Comparison of ENCODE assay signal across 11 cellular contexts in the genomic region with DNA sequence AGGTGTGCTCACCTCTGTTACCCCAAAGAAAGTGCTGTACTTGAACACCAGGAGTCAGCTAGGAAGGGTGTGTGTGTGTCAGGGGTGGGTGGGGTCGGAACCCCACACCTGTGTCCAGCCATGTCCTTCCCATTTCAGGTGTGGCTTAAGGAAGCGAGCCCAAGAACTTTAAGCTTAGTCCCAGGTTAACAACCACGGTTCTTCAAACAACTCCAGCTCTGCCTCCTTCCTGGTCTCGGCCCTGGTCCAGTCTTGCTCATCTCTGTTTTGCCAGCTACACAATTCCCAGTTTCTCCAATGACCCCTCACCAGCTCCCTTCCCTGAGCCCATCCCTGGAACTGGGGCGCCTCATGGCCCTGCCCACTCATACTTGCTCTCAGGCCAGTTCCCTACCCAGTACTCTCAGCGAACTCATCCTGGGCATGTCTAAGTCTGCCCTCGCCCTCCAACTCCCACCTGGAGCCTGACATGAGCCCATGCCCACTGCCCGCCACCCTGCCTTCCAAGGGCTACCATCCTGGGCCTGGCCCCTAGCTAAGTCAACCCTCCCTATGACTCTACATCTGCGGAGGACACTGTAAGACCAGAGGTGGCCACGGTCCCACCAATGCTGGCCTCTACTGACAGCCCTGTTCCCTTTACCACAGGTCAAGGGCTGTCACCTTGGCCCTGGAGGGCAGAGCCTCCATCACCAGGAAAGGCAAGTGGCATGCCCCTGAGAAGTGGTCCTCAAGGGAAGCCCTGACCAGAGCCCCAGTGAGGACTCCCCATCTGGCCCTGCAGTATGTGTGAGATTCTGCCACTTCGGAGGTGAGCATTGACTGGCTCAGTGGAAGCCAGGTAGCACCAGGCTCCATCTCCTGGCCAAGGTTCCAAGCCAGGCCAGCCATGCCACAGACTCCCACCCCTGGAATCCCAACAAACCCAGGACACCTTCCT.
"Had no signal": no experiment of that assay in that cellular context is flagged by ENCODE, and none has a peak within 500 bp of the region (broad histone marks: within the 10 kb centered on the region; RNA-seq: fewer than 3 reads in every experiment).

No MANE protein-coding gene starts in this region.

- H3K9ac ChIP-seq: parathyroid adenoma had no signal

- H3K27me3 ChIP-seq: tibial nerve, uterus had no signal

- H3K27ac ChIP-seq: parathyroid adenoma, tibial nerve, uterus had no signal

- H3K4me1 ChIP-seq: uterus had no signal

- FAIRE-seq: kidney had no signal

- H3K27ac Mint-ChIP-seq: activated B cell treated with CpG ODN at 0.5 μM for 24 hours; activated naive CD8-positive, alpha-beta T cell treated with anti-CD3 and anti-CD28 coated beads, Interleukin-2, amount 50 U/mL, for 24 hours; activated T-cell treated with anti-CD3 and anti-CD28 coated beads, Interleukin-2, amount 50 U/mL, for 24 hours; stimulated activated naive B cell treated with anti-CD40 and anti-IgM and Interleukin-4, amounts not matched to agents 10 μg/mL and 1 μg/mL and 100 μg/mL, for 72 hours had no signal

- H3K36me3 ChIP-seq: uterus had no signal

- H3K4me3 ChIP-seq: tibial nerve, uterus had no signal

- H3K27me3 Mint-ChIP-seq: activated B cell treated with CpG ODN at 0.5 μM for 24 hours; activated naive CD8-positive, alpha-beta T cell treated with anti-CD3 and anti-CD28 coated beads, Interleukin-2, amount 50 U/mL, for 24 hours; activated T-cell treated with anti-CD3 and anti-CD28 coated beads, Interleukin-2, amount 50 U/mL, for 24 hours; stimulated activated naive B cell treated with anti-CD40 and anti-IgM and Interleukin-4, amounts not matched to agents 10 μg/mL and 1 μg/mL and 100 μg/mL, for 72 hours had no signal

- H3K9me3 Mint-ChIP-seq: activated B cell treated with CpG ODN at 0.5 μM for 24 hours; activated naive CD8-positive, alpha-beta T cell treated with anti-CD3 and anti-CD28 coated beads, Interleukin-2, amount 50 U/mL, for 24 hours; activated T-cell treated with anti-CD3 and anti-CD28 coated beads, Interleukin-2, amount 50 U/mL, for 24 hours; neural crest cell; stimulated activated naive B cell treated with anti-CD40 and anti-IgM and Interleukin-4, amounts not matched to agents 10 μg/mL and 1 μg/mL and 100 μg/mL, for 72 hours; T-helper 2 cell treated with Interferon-gamma antibody and Interleukin-4, amounts not matched to agents 5 μg/mL and 100 μg/mL, for 36 hours had no signal

- H3K9me3 ChIP-seq: tibial nerve, uterus had no signal

- DNase-seq: cortex of kidney had no signal

- H3K4me3 Mint-ChIP-seq: activated B cell treated with CpG ODN at 0.5 μM for 24 hours; activated naive CD8-positive, alpha-beta T cell treated with anti-CD3 and anti-CD28 coated beads, Interleukin-2, amount 50 U/mL, for 24 hours; activated T-cell treated with anti-CD3 and anti-CD28 coated beads, Interleukin-2, amount 50 U/mL, for 24 hours; stimulated activated naive B cell treated with anti-CD40 and anti-IgM and Interleukin-4, amounts not matched to agents 10 μg/mL and 1 μg/mL and 100 μg/mL, for 72 hours; T-helper 2 cell treated with Interferon-gamma antibody and Interleukin-4, amounts not matched to agents 5 μg/mL and 100 μg/mL, for 36 hours had no signal
